In the genomic region with DNA sequence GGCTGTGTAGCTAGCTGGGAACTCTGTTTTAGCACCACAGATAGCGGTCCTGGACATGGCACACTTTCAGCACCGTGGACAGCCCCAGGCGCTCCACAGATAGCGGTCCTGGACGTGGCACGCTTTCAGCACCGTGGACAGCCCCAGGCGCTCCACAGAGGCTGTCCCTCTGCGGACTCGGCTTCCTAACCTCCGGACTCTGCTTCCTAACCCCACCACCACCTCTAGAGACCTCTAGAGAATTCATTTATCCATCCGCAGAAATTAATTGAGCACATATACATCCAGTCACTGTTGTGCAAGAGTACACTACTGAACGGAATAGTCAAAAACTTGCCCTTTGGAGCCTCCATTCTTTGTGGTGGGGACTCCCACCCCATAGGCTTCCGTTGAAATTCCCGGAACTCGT, we compare ENCODE assay signal across 8 cellular contexts. TPM values are rescaled to one million over a fixed set of nuclear protein-coding genes. Genes with fewer than 3 reads are reported as not detected.
A peak's percentile ranks its signal among the peaks of the same experiment; 100 is the strongest.
DNase-seq lines count a peak whose midpoint lies in the region; ATAC-seq and TF ChIP-seq lines count a peak whose summit lies in the region.

No MANE protein-coding gene starts in this region.

- CTCF ChIA-PET in PC-3 (lab: Charles Lee), result no interaction called here

- POLR2A ChIA-PET in PC-3 (lab: Charles Lee; ENCODE audit: unreplicated experiment), result no interaction called here

- H3K79me2 ChIP-seq in PC-3 (ENCODE audit: low read length), result no peaks in the 10 kb centered on the region

- peaks cover 51% of the 10 kb centered on the region for H3K27me3 ChIP-seq in PC-3 (ENCODE audit: low read length)

- ATAC-seq in PC-3, result peak; percentile 98
- peak; percentile 79 for ATAC-seq in omental fat pad (ENCODE audit: low FRiP score)
- no peak for ATAC-seq in HG03135 (IDR thresholded peaks at IDR 0.05; ENCODE audit: unreplicated experiment)

- DNase-seq in GM04503 (ENCODE audit: low read depth) (peak; percentile 34), PC-3 (peak; percentile 88), fibroblast of villous mesenchyme (ENCODE audit: low read depth) (peak; percentile 92), omental fat pad (ENCODE audit: low spot score) (peak; percentile 67), superior temporal gyrus (ENCODE audit: extremely low spot score) (peak; percentile 73), NCI-H510A treated with DMSO at 0.1 percent for 48 hours (lab: John Stamatoyannopoulos, UW) (no peak)
- peak; percentile 65 for DNase-seq in activated T-helper 1 cell treated with anti-CD3 and anti-CD28 coated beads, Interleukin-12 subunit alpha, Interleukin-12 subunit beta, Interleukin-2, Interleukin-4 antibody, amounts not matched to agents 30 ng/mL and 10 ng/mL and 1 ng/mL, durations not matched to agents 14 hours and 24 hours and 36 hours (ENCODE audit: low spot score)

- no peak overlapping the region for H3K4me3 ChIP-seq in PC-3 (ENCODE audit: low read length)
- H3K4me3 ChIP-seq in fibroblast of villous mesenchyme (ENCODE audit: low read depth, low read length), result no peak overlapping the region

- no peak overlapping the region for H3K27ac Mint-ChIP-seq in activated T-helper 1 cell treated with anti-CD3 and anti-CD28 coated beads, Interleukin-12 subunit alpha, Interleukin-12 subunit beta, Interleukin-2, Interleukin-4 antibody, amounts not matched to agents 30 ng/mL and 10 ng/mL and 1 ng/mL, durations not matched to agents 14 hours and 24 hours and 36 hours

- no peak overlapping the region for H3K9ac ChIP-seq in PC-3 (ENCODE audit: low read length)

- H3K4me1 ChIP-seq in PC-3 (ENCODE audit: insufficient read depth, low read length), result no peaks in the 10 kb centered on the region

- no peak overlapping the region for H2AFZ ChIP-seq in PC-3 (ENCODE audit: low read length)

- TF ChIP-seq CTCF in PC-3 (conservative IDR thresholded peaks at IDR 0.05; ENCODE audit: low read depth, low read length) (no peak), fibroblast of villous mesenchyme (IDR thresholded peaks at IDR 0.05; ENCODE audit: insufficient read depth, low read depth, low read length) (no peak), omental fat pad (IDR thresholded peaks at IDR 0.05) (no peak)

- H3K36me3 Mint-ChIP-seq in activated T-helper 1 cell treated with anti-CD3 and anti-CD28 coated beads, Interleukin-12 subunit alpha, Interleukin-12 subunit beta, Interleukin-2, Interleukin-4 antibody, amounts not matched to agents 30 ng/mL and 10 ng/mL and 1 ng/mL, durations not matched to agents 14 hours and 24 hours and 36 hours (ENCODE audit: low read depth), result no peaks in the 10 kb centered on the region

- no peak overlapping the region for H3K4me2 ChIP-seq in PC-3 (ENCODE audit: low read length)

- intact Hi-C loops in PC-3 (cut with micrococcal nuclease), result no loop called here
- intact Hi-C loops in activated T-helper 1 cell treated with anti-CD3 and anti-CD28 coated beads, Interleukin-12 subunit alpha, Interleukin-12 subunit beta, Interleukin-2, Interleukin-4 antibody, amounts not matched to agents 30 ng/mL and 10 ng/mL and 1 ng/mL, durations not matched to agents 14 hours and 24 hours and 36 hours (cut with micrococcal nuclease), result no loop called here

- no peaks in the 10 kb centered on the region for H3K4me1 Mint-ChIP-seq in activated T-helper 1 cell treated with anti-CD3 and anti-CD28 coated beads, Interleukin-12 subunit alpha, Interleukin-12 subunit beta, Interleukin-2, Interleukin-4 antibody, amounts not matched to agents 30 ng/mL and 10 ng/mL and 1 ng/mL, durations not matched to agents 14 hours and 24 hours and 36 hours (ENCODE audit: low read depth)

- H4K20me1 ChIP-seq in PC-3 (ENCODE audit: low read length), result no peaks in the 10 kb centered on the region

- H3K9me2 ChIP-seq in PC-3 (replicated peaks; ENCODE audit: low read length), result no peaks in the 10 kb centered on the region

- no peaks in the 10 kb centered on the region for H3K9me3 Mint-ChIP-seq in activated T-helper 1 cell treated with anti-CD3 and anti-CD28 coated beads, Interleukin-12 subunit alpha, Interleukin-12 subunit beta, Interleukin-2, Interleukin-4 antibody, amounts not matched to agents 30 ng/mL and 10 ng/mL and 1 ng/mL, durations not matched to agents 14 hours and 24 hours and 36 hours

- H3K4me3 Mint-ChIP-seq in activated T-helper 1 cell treated with anti-CD3 and anti-CD28 coated beads, Interleukin-12 subunit alpha, Interleukin-12 subunit beta, Interleukin-2, Interleukin-4 antibody, amounts not matched to agents 30 ng/mL and 10 ng/mL and 1 ng/mL, durations not matched to agents 14 hours and 24 hours and 36 hours, result no peak overlapping the region

- H3K36me3 ChIP-seq in PC-3 (ENCODE audit: low read depth, low read length), result no peaks in the 10 kb centered on the region

- H3K27ac ChIP-seq in PC-3 (ENCODE audit: low read length), result no peak overlapping the region

- peaks cover 3% of the 10 kb centered on the region for H3K27me3 Mint-ChIP-seq in activated T-helper 1 cell treated with anti-CD3 and anti-CD28 coated beads, Interleukin-12 subunit alpha, Interleukin-12 subunit beta, Interleukin-2, Interleukin-4 antibody, amounts not matched to agents 30 ng/mL and 10 ng/mL and 1 ng/mL, durations not matched to agents 14 hours and 24 hours and 36 hours (ENCODE audit: insufficient read depth)

- H3F3A ChIP-seq in PC-3 (ENCODE audit: low read length, unreplicated experiment), result no peaks in the 10 kb centered on the region

- BruUV-seq in PC-3 (replicated peaks; lab: Mats Ljungman, UMichigan), result no TSS peak

- H3K9me3 ChIP-seq in PC-3 (ENCODE audit: low read length), result no peaks in the 10 kb centered on the region

RNA-seq across cellular contexts. Expression of a gene that starts 27.4 kb away (rescaled TPM):
- total RNA-seq in PC-3 (2014; rRNA removed) (0.07 and 0.46 TPM in 2 replicates), fibroblast of villous mesenchyme (not detected in 2 replicates), omental fat pad (under 1 TPM in 3 of 4 donors, not detected in 1; 0.12 to 0.75 (median 0.28) TPM)
- not detected in 2 replicates for total RNA-seq in activated T-helper 1 cell treated with anti-CD3 and anti-CD28 coated beads, Interleukin-12 subunit alpha, Interleukin-12 subunit beta, Interleukin-2, Interleukin-4 antibody, amounts not matched to agents 30 ng/mL and 10 ng/mL and 1 ng/mL, durations not matched to agents 14 hours and 24 hours and 36 hours
